Comparison of ENCODE assay signal across 23 cellular contexts in the genomic region with DNA sequence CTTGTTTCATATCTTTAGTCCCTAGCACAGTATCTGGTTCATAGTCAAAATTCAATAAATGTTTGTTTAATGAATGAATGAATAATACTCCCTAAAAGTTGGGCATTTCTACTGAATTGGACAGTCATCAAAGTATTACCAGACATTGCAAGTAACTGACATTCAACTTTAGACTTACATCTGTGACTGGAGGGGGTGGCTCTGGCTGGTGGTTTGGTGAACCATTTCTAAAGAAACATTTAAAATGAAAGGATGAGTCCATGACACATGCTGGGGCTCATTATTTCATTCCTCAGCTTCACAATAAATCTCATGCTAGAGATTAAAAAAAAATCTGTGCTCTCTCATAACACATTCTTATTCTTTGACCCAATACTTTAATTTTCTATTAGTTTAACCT. TPM values are rescaled to one million over a fixed set of nuclear protein-coding genes. Genes with fewer than 3 reads are reported as not detected.
DNase-seq lines count a peak whose midpoint lies in the region; FAIRE-seq and TF ChIP-seq lines count a peak whose summit lies in the region.
"Had no signal": no experiment of that assay in that cellular context is flagged by ENCODE, and none has a peak within 500 bp of the region (broad histone marks: within the 10 kb centered on the region; RNA-seq: fewer than 3 reads in every experiment).

No MANE protein-coding gene starts in this region.

- no peak overlapping the region for H2BK5ac ChIP-seq in mesendoderm (ENCODE audit: low read length)

- H3K36me3 ChIP-seq in Loucy (ENCODE audit: insufficient read depth, low read length) (no peaks in the 10 kb centered on the region), osteoblast (ENCODE audit: insufficient read depth, low read length) (peaks cover 55% of the 10 kb centered on the region), mesendoderm (ENCODE audit: control insufficient read depth, insufficient read depth, low read length) (peaks cover 4% of the 10 kb centered on the region)

- no peaks in the 10 kb centered on the region for H3F3A ChIP-seq in Loucy (ENCODE audit: low read depth)

- no peaks in the 10 kb centered on the region for H3K9me3 ChIP-seq in Loucy (ENCODE audit: insufficient read depth, low read depth, low read length)
- H3K9me3 ChIP-seq in osteoblast (ENCODE audit: low read depth, low read length): no peaks in the 10 kb centered on the region

- no peak for TF ChIP-seq POLR2A in H54 (IDR thresholded peaks at IDR 0.05; ENCODE audit: low read depth, low read length)

- H4K20me1 ChIP-seq in Loucy (ENCODE audit: insufficient read depth, low read length, poor library complexity, severe bottlenecking) (no peaks in the 10 kb centered on the region), osteoblast (ENCODE audit: insufficient read depth, low read length) (no peaks in the 10 kb centered on the region)

- H3K27ac ChIP-seq in osteoblast (ENCODE audit: low read depth, low read length) (no peak overlapping the region), mesendoderm (ENCODE audit: low read depth, low read length) (no peak overlapping the region)

- no peaks in the 10 kb centered on the region for H3K9me2 ChIP-seq in Loucy (replicated peaks; ENCODE audit: low read depth, low read length)

- no peak overlapping the region for H3K23ac ChIP-seq in mesendoderm (ENCODE audit: low read length)

- DNase-seq in activated T-cell treated with anti-CD3 and anti-CD28 coated beads, Interleukin-2, amount 50 U/mL, for 24 hours: no peak
- no peak for DNase-seq in activated T-cell treated with anti-CD3 and anti-CD28 coated beads, Interleukin-2, amount 50 U/mL, for 1 hour
- DNase-seq in H54 (ENCODE audit: insufficient read length, low spot score): no peak
- peak; percentile 15 for DNase-seq in osteoblast (ENCODE audit: insufficient read length, low spot score, missing footprints)
- no peak for DNase-seq in NCI-H2029 treated with DMSO at 0.1 percent for 48 hours (lab: John Stamatoyannopoulos, UW)
- no peak for DNase-seq in mesendoderm
- DNase-seq: C1 segment of cervical spinal cord; CD4-positive, alpha-beta memory T cell; COR-L47; DMS53; H7; Kasumi-1; MV-4-11; NCI-H1105; NCI-H1436 treated with DMSO at 0.1 percent for 48 hours; NCI-H187 treated with DMSO at 0.1 percent for 48 hours; NCI-H2107; NCI-H524; NCI-H774; PC-3 had no signal

- H2BK15ac ChIP-seq in mesendoderm (replicated peaks; ENCODE audit: low read depth): no peak overlapping the region

- no peak for TF ChIP-seq CTCF in Loucy (conservative IDR thresholded peaks at IDR 0.05; ENCODE audit: low read length)
- no peak for TF ChIP-seq CTCF in osteoblast (IDR thresholded peaks at IDR 0.05; ENCODE audit: extremely low read depth, low read depth, low read length)

- H3K4me3 ChIP-seq in Loucy (ENCODE audit: low read length, poor library complexity, severe bottlenecking): no peak overlapping the region
- H3K4me3 ChIP-seq in osteoblast (ENCODE audit: insufficient read depth, low read length): no peak overlapping the region
- H3K4me3 ChIP-seq in mesendoderm (ENCODE audit: low read length): no peak overlapping the region

- peaks cover 87% of the 10 kb centered on the region for H3K36me3 Mint-ChIP-seq in activated T-cell treated with anti-CD3 and anti-CD28 coated beads, Interleukin-2, amount 50 U/mL, for 24 hours (ENCODE audit: low read depth)

- peaks cover 10% of the 10 kb centered on the region for H3K4me1 ChIP-seq in Loucy (ENCODE audit: insufficient read depth, low read length, poor library complexity, severe bottlenecking)
- H3K4me1 ChIP-seq in osteoblast (ENCODE audit: insufficient read depth, low read length): no peaks in the 10 kb centered on the region
- H3K4me1 ChIP-seq in mesendoderm (ENCODE audit: control insufficient read depth, low read depth, low read length): no peaks in the 10 kb centered on the region

- peak; percentile 15 for FAIRE-seq in H54 (lab: Jason Lieb, UNC)
- FAIRE-seq: GM18507, HepG2 had no signal

- H3K4me1 Mint-ChIP-seq in activated T-cell treated with anti-CD3 and anti-CD28 coated beads, Interleukin-2, amount 50 U/mL, for 24 hours (ENCODE audit: low read depth): peaks cover 8% of the 10 kb centered on the region

- H3K9me3 Mint-ChIP-seq in activated T-cell treated with anti-CD3 and anti-CD28 coated beads, Interleukin-2, amount 50 U/mL, for 24 hours: no peaks in the 10 kb centered on the region
- H3K9me3 Mint-ChIP-seq: CD4-positive, alpha-beta memory T cell had no signal

- no peaks in the 10 kb centered on the region for H3K79me1 ChIP-seq in mesendoderm (ENCODE audit: low read length)

- no peak overlapping the region for H3K56ac ChIP-seq in mesendoderm (ENCODE audit: low read length)

- no peaks in the 10 kb centered on the region for H3K79me2 ChIP-seq in Loucy (ENCODE audit: insufficient read depth, low read length)
- H3K79me2 ChIP-seq in osteoblast (ENCODE audit: insufficient read depth, low read length): no peaks in the 10 kb centered on the region
- no peaks in the 10 kb centered on the region for H3K79me2 ChIP-seq in mesendoderm (ENCODE audit: control insufficient read depth, insufficient read depth, low read length)

- H3K4ac ChIP-seq in mesendoderm (ENCODE audit: low read depth, low read length): no peak overlapping the region

- no peaks in the 10 kb centered on the region for H3K27me3 ChIP-seq in Loucy (ENCODE audit: insufficient read depth, low read length, poor library complexity, severe bottlenecking)
- H3K27me3 ChIP-seq in osteoblast (ENCODE audit: insufficient read depth, low read length): no peaks in the 10 kb centered on the region
- no peaks in the 10 kb centered on the region for H3K27me3 ChIP-seq in mesendoderm (ENCODE audit: insufficient read depth, low read length, poor library complexity)

- H4K8ac ChIP-seq in mesendoderm (ENCODE audit: low read depth, low read length): no peak overlapping the region

- H2AFZ ChIP-seq in Loucy (ENCODE audit: low read length): 0 out of 2 replicates have a peak overlapping the region, but pooled peaks have one; percentile 11
- H2AFZ ChIP-seq in osteoblast (ENCODE audit: low read length): no peak overlapping the region

- H3K9ac ChIP-seq in Loucy (ENCODE audit: low read depth, low read length, poor library complexity, severe bottlenecking): no peak overlapping the region
- H3K9ac ChIP-seq in mesendoderm (ENCODE audit: low read length): no peak overlapping the region

- no peaks in the 10 kb centered on the region for H3K27me3 Mint-ChIP-seq in activated T-cell treated with anti-CD3 and anti-CD28 coated beads, Interleukin-2, amount 50 U/mL, for 24 hours
- H3K27me3 Mint-ChIP-seq: CD4-positive, alpha-beta memory T cell had no signal

- peak overlapping the region; percentile 60 for H3K27ac Mint-ChIP-seq in activated T-cell treated with anti-CD3 and anti-CD28 coated beads, Interleukin-2, amount 50 U/mL, for 24 hours

- no peak overlapping the region for H4K5ac ChIP-seq in mesendoderm (ENCODE audit: low read length)

- H3K18ac ChIP-seq in mesendoderm (ENCODE audit: low read length): no peak overlapping the region

- H3K4me2 ChIP-seq in Loucy (ENCODE audit: low read depth, low read length, poor library complexity, severe bottlenecking): no peak overlapping the region
- no peak overlapping the region for H3K4me2 ChIP-seq in osteoblast (ENCODE audit: insufficient read depth, low read length)
- H3K4me2 ChIP-seq in mesendoderm (ENCODE audit: low read length): no peak overlapping the region

- H3K4me3 Mint-ChIP-seq in activated T-cell treated with anti-CD3 and anti-CD28 coated beads, Interleukin-2, amount 50 U/mL, for 24 hours: no peak overlapping the region
- H3K4me3 Mint-ChIP-seq: CD4-positive, alpha-beta memory T cell had no signal

- H2BK120ac ChIP-seq in mesendoderm (ENCODE audit: low read depth, low read length): no peak overlapping the region

- H2AK5ac ChIP-seq in mesendoderm (ENCODE audit: low read length): no peak overlapping the region

RNA-seq across cellular contexts. Expression of gene CSRNP2, which starts 20.6 kb away (rescaled TPM):
- 27.4 and 30.0 TPM in 2 replicates for total RNA-seq in osteoblast
- polyA plus RNA-seq in mesendoderm (2013, experiment 1 of 2): 15.0 TPM
- 14.9 TPM for polyA plus RNA-seq in mesendoderm (2013, experiment 2 of 2)

RNA-seq across cellular contexts. Expression of gene LETMD1, which starts 55.9 kb away (rescaled TPM):
- 54.8 and 56.1 TPM in 2 replicates for total RNA-seq in osteoblast
- 16.8 TPM for polyA plus RNA-seq in mesendoderm (2013, experiment 1 of 2)
- polyA plus RNA-seq in mesendoderm (2013, experiment 2 of 2): 17.1 TPM
